8 cellular contexts compared by ENCODE assay signal in genomic region chr13:48532473-48533206, GRCh38. TPM values are rescaled to one million over a fixed set of nuclear protein-coding genes. Genes with fewer than 3 reads are reported as not detected.
DNase-seq lines count a peak whose midpoint lies in the region; ATAC-seq and TF ChIP-seq lines count a peak whose summit lies in the region.

TSS of gene RCBTB2 (minus strand) at chr13:48533080. CDS start at chr13:48521939, 11,141 bp downstream.

- TF ChIP-seq CTCF in chondrocyte (IDR thresholded peaks at IDR 0.05) = peak; percentile 18

- peak within 1 kb of the TSS; percentile 94 for H3K27ac Mint-ChIP-seq in chondrocyte (ENCODE audit: unreplicated experiment)

- peak; percentile 76 for ATAC-seq in HG03378 (IDR thresholded peaks at IDR 0.05; ENCODE audit: unreplicated experiment)

- H3K36me3 Mint-ChIP-seq in chondrocyte (ENCODE audit: low read depth) = no peaks in the 10 kb centered on the region

- peak within 1 kb of the TSS; percentile 91 for H3K4me3 Mint-ChIP-seq in chondrocyte (ENCODE audit: unreplicated experiment)

- peaks cover 12% of the 10 kb centered on the region for H3K9me3 Mint-ChIP-seq in chondrocyte (ENCODE audit: low read depth)

- peak; percentile 99 for DNase-seq in AML-193 (lab: John Stamatoyannopoulos, UW)
- peak; percentile 93 for DNase-seq in NCI-H460 (ENCODE audit: extremely low read depth, low read depth)
- peak; percentile 97 to 98 for DNase-seq in activated CD4-positive, alpha-beta T cell treated with anti-CD3 and anti-CD28 coated beads for 24 hours (ENCODE audit: low read depth in 2 of 2)
- DNase-seq in chondrocyte (ENCODE audit: low spot score) = peak; percentile 100
- peak; percentile 87 for DNase-seq in kidney glomerular epithelial cell (lab: John Stamatoyannopoulos, UW)
- peak; percentile 98 to 99 for DNase-seq in stimulated activated CD4-positive, alpha-beta T cell treated with anti-CD3 and anti-CD28 coated beads, Interleukin-15, amount 100 ng/mL, for 48 hours (ENCODE audit: low read depth in 2 of 2)

- no peaks in the 10 kb centered on the region for H3K27me3 Mint-ChIP-seq in chondrocyte (ENCODE audit: low read depth)

- TF ChIP-seq POLR2A in GM19099 (IDR thresholded peaks at IDR 0.05; ENCODE audit: extremely low read depth, insufficient read length, low read depth) = peak; percentile 78

- peaks cover 21% of the 10 kb centered on the region for H3K4me1 Mint-ChIP-seq in chondrocyte (ENCODE audit: low read depth)

RNA-seq across cellular contexts. Expression of gene RCBTB2, which starts in this region (rescaled TPM):
- total RNA-seq in NCI-H460 (2014; rRNA removed; shearing (Covaris generic)) = 0.87 and 1.8 TPM in 2 replicates
- 3.5 and 9.0 TPM in 2 replicates for polyA plus RNA-seq in NCI-H460 (2014; cell fraction: nucleus; rRNA removed)
- total RNA-seq in chondrocyte = 8.6 to 13.3 TPM (median 9.4 TPM) in 3 replicates

Comparison
In these comparisons a context has a peak if more than half of its experiments do, and no peak if none do; other contexts are left out.
1. Peak in every context shown above with its lines: DNase-seq and ATAC-seq.